In the genomic region with DNA sequence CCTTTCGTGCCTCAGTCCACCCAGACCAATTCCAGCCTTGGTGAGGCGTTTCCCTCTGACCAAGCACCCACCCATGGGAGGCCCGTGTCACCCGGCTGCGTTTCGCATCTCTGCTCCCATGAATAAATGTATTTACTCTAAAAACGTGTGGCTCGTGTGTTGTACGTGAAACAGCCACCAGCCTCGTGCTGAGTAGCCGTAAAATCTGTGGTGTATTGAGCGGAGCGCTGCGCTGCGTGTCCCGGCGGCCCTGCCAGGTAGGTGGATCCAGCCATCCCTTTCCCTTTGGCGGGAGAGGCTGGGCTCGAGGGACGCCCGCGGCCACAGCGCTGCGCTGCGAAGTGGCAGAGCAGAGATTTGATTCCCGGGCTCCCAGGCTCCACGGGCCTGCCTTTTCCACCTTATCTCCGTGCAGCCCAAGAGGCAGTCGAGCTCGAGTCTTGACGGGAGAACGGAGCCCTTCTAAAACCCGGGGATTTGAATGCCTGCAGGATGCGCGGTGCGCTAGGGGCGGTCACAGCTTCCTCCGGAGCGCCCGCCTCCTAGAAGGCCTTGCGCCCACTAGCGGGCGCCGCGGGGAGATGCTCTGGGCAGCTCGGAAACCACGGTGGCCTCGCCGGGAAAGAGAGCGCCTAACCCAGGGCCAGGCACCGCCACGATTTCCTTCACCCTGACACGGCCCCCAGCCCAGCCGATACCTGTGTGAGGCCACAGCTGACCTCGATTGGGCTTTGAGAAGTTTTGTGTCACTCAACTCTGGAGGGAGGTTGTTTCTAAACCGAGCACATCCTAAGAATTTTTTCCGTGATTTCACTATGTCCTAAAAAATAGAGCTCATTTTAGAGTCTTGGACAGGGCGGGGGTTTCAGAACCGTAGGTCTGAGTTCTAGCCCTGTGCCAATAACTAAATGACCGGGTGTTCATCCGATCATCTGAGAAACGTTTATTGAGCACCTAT, we compare ENCODE assay signal across 8 cellular contexts. TPM values are rescaled to one million over a fixed set of nuclear protein-coding genes. Genes with fewer than 3 reads are reported as not detected.
A peak's percentile ranks its signal among the peaks of the same experiment; 100 is the strongest.
DNase-seq lines count a peak whose midpoint lies in the region; ATAC-seq and TF ChIP-seq lines count a peak whose summit lies in the region.

No MANE protein-coding gene starts in this region.

- TF ChIP-seq CTCF in epithelial cell of esophagus (IDR thresholded peaks at IDR 0.05; ENCODE audit: insufficient read depth, low read depth, low read length, missing control alignments), result peak; percentile 91

- H3K9ac ChIP-seq in NT2/D1 (ENCODE audit: insufficient read length, low read depth), result peak overlapping the region; percentile 82

- H3K4me1 ChIP-seq in NT2/D1 (ENCODE audit: insufficient read depth, insufficient read length), result peaks cover 8% of the 10 kb centered on the region

- peak overlapping the region; percentile 43 for H3K4me3 ChIP-seq in NT2/D1 (ENCODE audit: insufficient read length, low read depth)
- peak overlapping the region; percentile 42 for H3K4me3 ChIP-seq in epithelial cell of esophagus (ENCODE audit: low read length)

- H3K36me3 ChIP-seq in NT2/D1 (ENCODE audit: insufficient read depth, insufficient read length, low read length), result no peaks in the 10 kb centered on the region

- no peaks in the 10 kb centered on the region for H3K9me3 ChIP-seq in NT2/D1 (ENCODE audit: insufficient read depth, low read length)

- peak; percentile 72 for ATAC-seq in GM19351 (IDR thresholded peaks at IDR 0.05; ENCODE audit: unreplicated experiment)
- ATAC-seq in HG03565 (IDR thresholded peaks at IDR 0.05; ENCODE audit: unreplicated experiment), result peak; percentile 46

- peaks cover 23% of the 10 kb centered on the region for H3K27me3 ChIP-seq in NT2/D1 (ENCODE audit: insufficient read depth, insufficient read length)

- DNase-seq in CD1c-positive myeloid dendritic cell (ENCODE audit: extremely low spot score) (peak; percentile 91), NT2/D1 (ENCODE audit: low read depth, low spot score) (peak; percentile 90), epithelial cell of esophagus (ENCODE audit: low read depth) (peak; percentile 86), mucosa of gallbladder (ENCODE audit: low spot score) (peak; percentile 83)
- peak; percentile 80 for DNase-seq in activated CD8-positive, alpha-beta memory T cell treated with anti-CD3 and anti-CD28 coated beads, Interleukin-2, amount 50 U/mL, for 4 hours
- DNase-seq in stimulated activated CD8-positive, alpha-beta memory T cell treated with anti-CD3 and anti-CD28 coated beads, Interleukin-4, amount 100 ng/mL, for 24 hours (ENCODE audit: low read depth), result peak; percentile 73

RNA-seq across cellular contexts. Expression of gene PSMD1, which starts 3.9 kb away (rescaled TPM):
- total RNA-seq in mucosa of gallbladder, result 55.6 TPM

RNA-seq across cellular contexts. Expression of gene C2orf72, which starts 15.4 kb away (rescaled TPM):
- 34.2 TPM for total RNA-seq in mucosa of gallbladder

RNA-seq across cellular contexts. Expression of gene SPATA3, which starts 56.9 kb away (rescaled TPM):
- not detected for total RNA-seq in mucosa of gallbladder

Comparison
In these comparisons a context has a peak if more than half of its experiments do, and no peak if none do; other contexts are left out.
1. Peak in every context shown above with its lines: DNase-seq, ATAC-seq and H3K4me3 ChIP-seq.